Comparison of ENCODE assay signal across 17 cellular contexts in the genomic region with DNA sequence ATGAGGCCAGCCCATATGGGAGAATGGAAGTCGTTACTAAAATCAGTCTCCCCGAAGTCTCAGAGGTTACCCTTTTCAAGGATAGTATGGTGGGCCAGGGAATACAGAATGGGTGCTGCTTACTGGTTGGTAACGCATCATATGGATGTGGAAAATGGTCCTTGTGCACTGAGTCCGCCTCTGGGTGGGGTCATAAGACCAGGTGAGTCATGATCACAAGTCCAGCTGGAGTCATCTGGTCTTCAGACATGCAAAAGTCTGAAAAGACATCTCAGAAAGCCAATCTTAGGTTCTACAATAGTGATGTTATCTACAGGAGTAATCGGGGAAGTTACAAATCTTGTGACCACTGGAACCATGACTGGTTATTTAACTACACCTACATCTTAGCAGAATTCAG.
A peak's percentile ranks its signal among the peaks of the same experiment; 100 is the strongest.
DNase-seq lines count a peak whose midpoint lies in the region; ATAC-seq, FAIRE-seq and TF ChIP-seq lines count a peak whose summit lies in the region.
"Had no signal": no experiment of that assay in that cellular context is flagged by ENCODE, and none has a peak within 500 bp of the region (broad histone marks: within the 10 kb centered on the region; RNA-seq: fewer than 3 reads in every experiment).

No MANE protein-coding gene starts in this region.

- ATAC-seq in GM21737 (IDR thresholded peaks at IDR 0.05; ENCODE audit: unreplicated experiment): no peak
- ATAC-seq: activated naive CD8-positive, alpha-beta T cell treated with anti-CD3 and anti-CD28 coated beads, Interleukin-2, amount 50 U/mL, for 24 hours; CD8-positive, alpha-beta T cell; WTC11 had no signal

- WGBS in small intestine, 3 donors: 65 to 81% (median 67%) methylated on average over 5 of the region's 5 CpGs

- H3K27me3 ChIP-seq in bronchial epithelial cell (ENCODE audit: control insufficient read depth, insufficient read depth, low read length) (no peaks in the 10 kb centered on the region), small intestine (ENCODE audit: control insufficient read depth in 2 of 2, insufficient read depth in 2 of 2, low read length in 2 of 2) (peaks cover 0 to 10% of the 10 kb centered on the region in 2 donors)
- H3K27me3 ChIP-seq: thyroid gland had no signal

- TF ChIP-seq CTCF in bronchial epithelial cell (IDR thresholded peaks at IDR 0.05; ENCODE audit: insufficient read depth, low read length, severe bottlenecking): no peak

- no peaks in the 10 kb centered on the region for H3K36me3 ChIP-seq in bronchial epithelial cell (ENCODE audit: control insufficient read depth, insufficient read depth, low read length)
- no peaks in the 10 kb centered on the region for H3K36me3 ChIP-seq in small intestine (ENCODE audit: control insufficient read depth in 2 of 2, insufficient read depth in 2 of 2, low read length in 2 of 2)
- H3K36me3 ChIP-seq: spleen, thyroid gland had no signal

- H3K4me1 ChIP-seq in small intestine (ENCODE audit: control insufficient read depth in 2 of 2, insufficient read depth in 1 of 2, low read depth in 1 of 2, low read length in 1 of 2): no peaks in the 10 kb centered on the region
- H3K4me1 ChIP-seq: spleen, thyroid gland had no signal

- no peaks in the 10 kb centered on the region for H3K9me3 ChIP-seq in small intestine (ENCODE audit: control insufficient read depth, low read depth)
- H3K9me3 ChIP-seq: spleen, thyroid gland had no signal

- H3K4me3 ChIP-seq in bronchial epithelial cell (ENCODE audit: low read depth, low read length) (no peak overlapping the region), small intestine (ENCODE audit: low read depth in 1 of 2, low read length in 2 of 2) (no peak overlapping the region)
- H3K4me3 ChIP-seq: coronary artery, spleen, thyroid gland had no signal

- H3K27ac ChIP-seq in small intestine (ENCODE audit: low read depth in 1 of 2, low read length in 1 of 2): no peak overlapping the region
- H3K27ac ChIP-seq: coronary artery, HL-60, spleen, thyroid gland had no signal

- FAIRE-seq in GM18507 (lab: Jason Lieb, UNC) (peak; percentile 70), bronchial epithelial cell (lab: Jason Lieb, UNC) (no peak), small intestine (lab: Jason Lieb, UNC) (no peak), GM19239 (lab: Jason Lieb, UNC) (no peak)

- DNase-seq in Daoy (ENCODE audit: low read depth) (peak; percentile 57), GM18507 (ENCODE audit: extremely low spot score, insufficient read length, low read depth) (no peak), HT1080 (ENCODE audit: low read depth) (peak; percentile 41), bronchial epithelial cell (ENCODE audit: low read depth) (peak; percentile 2), small intestine (no peak), GM19239 (ENCODE audit: insufficient read length, low spot score) (no peak)
- no peak for DNase-seq in stimulated activated CD8-positive, alpha-beta memory T cell treated with anti-CD3 and anti-CD28 coated beads, Interleukin-4, amount 100 ng/mL, for 48 hours
- DNase-seq: activated naive CD8-positive, alpha-beta T cell treated with anti-CD3 and anti-CD28 coated beads, Interleukin-2, amount 50 U/mL, for 24 hours; activated T-cell treated with anti-CD3 and anti-CD28 coated beads for 4 hours; CD8-positive, alpha-beta T cell; NCI-H446 treated with DMSO at 0.1 percent for 48 hours; spleen; thyroid gland had no signal

Comparison
In these comparisons a context has a peak if more than half of its experiments do, and no peak if none do; other contexts are left out.
1. DNase-seq: peak in Daoy (single experiment), HT1080 (single experiment) and bronchial epithelial cell (single experiment); none in GM18507 (single experiment), small intestine (single experiment), GM19239 (single experiment) and stimulated activated CD8-positive, alpha-beta memory T cell treated with anti-CD3 and anti-CD28 coated beads, Interleukin-4, amount 100 ng/mL, for 48 hours (single experiment).